9 cellular contexts compared by ENCODE assay signal in genomic region chr9:35923927-35924763, GRCh38. TPM values are rescaled to one million over a fixed set of nuclear protein-coding genes. Genes with fewer than 3 reads are reported as not detected.
DNase-seq lines count a peak whose midpoint lies in the region; ATAC-seq, FAIRE-seq and TF ChIP-seq lines count a peak whose summit lies in the region.
"Had no signal": no experiment of that assay in that cellular context is flagged by ENCODE, and none has a peak within 500 bp of the region (broad histone marks: within the 10 kb centered on the region; RNA-seq: fewer than 3 reads in every experiment).

No MANE protein-coding gene starts in this region.

- no peak overlapping the region for H3K4me2 ChIP-seq in GM12878 (ENCODE audit: control insufficient read depth, insufficient read depth)

- 55% methylated on average over 9 of the region's 9 CpGs for WGBS in GM12878 (ENCODE audit: insufficient coverage, insufficient replicate concordance, low lambda C conversion rate, missing lambda C conversion rate)
- 54 to 59% methylated on average over 9 of the region's 9 CpGs for WGBS in lower leg skin, 2 donors

- H2AFZ ChIP-seq in GM12878 (ENCODE audit: control insufficient read depth, low read depth, low read length): no peak overlapping the region

- no TSS peak for BruUV-seq in GM12878 (replicated peaks; lab: Mats Ljungman, UMichigan)

- POLR2A ChIA-PET in GM12878 (lab: Charles Lee) (no interaction called here), WTC11 (lab: Charles Lee) (no interaction called here)

- CTCF ChIA-PET in activated naive CD4-positive, alpha-beta T cell treated with anti-CD3 and anti-CD28 coated beads for 36 hours (lab: Charles Lee): interaction anchor here (0.9 to 2.4 kb wide), 5 partner anchors 16 to 83 kb away, joined by 4 to 13 read pairs (median 7); no protein-coding TSS in a partner anchor
- CTCF ChIA-PET in GM12878 (lab: Yijun Ruan, JAX): interaction anchor here (1.1 to 1.7 kb wide), 3 partner anchors 20 to 26 kb away, joined by 4 to 7 read pairs (median 4); no protein-coding TSS in a partner anchor
- CTCF ChIA-PET in WTC11 (lab: Charles Lee): interaction anchor here (0.9 to 2.4 kb wide), 4 partner anchors 21 to 134 kb away, joined by 4 to 11 read pairs (median 5); no protein-coding TSS in a partner anchor

- FAIRE-seq in GM12878 (lab: Jason Lieb, UNC): peak; percentile 13

- H3K9me3 Mint-ChIP-seq in activated naive CD4-positive, alpha-beta T cell treated with anti-CD3 and anti-CD28 coated beads for 36 hours: no peaks in the 10 kb centered on the region
- H3K9me3 Mint-ChIP-seq in WTC11: no peaks in the 10 kb centered on the region

- H3K36me3 ChIP-seq in GM12878 (ENCODE audit: control insufficient read depth in 2 of 2, insufficient read depth in 2 of 2, low read length in 1 of 2) (no peaks in the 10 kb centered on the region), subcutaneous abdominal adipose tissue (ENCODE audit: control insufficient read depth in 5 of 5, insufficient read depth in 5 of 5, low read length in 5 of 5) (no peaks in the 10 kb centered on the region)

- no peaks in the 10 kb centered on the region for H3K27me3 Mint-ChIP-seq in activated naive CD4-positive, alpha-beta T cell treated with anti-CD3 and anti-CD28 coated beads for 36 hours (ENCODE audit: low read depth)
- peaks cover 4% of the 10 kb centered on the region; the same call in 1 of the 2 replicates for H3K27me3 Mint-ChIP-seq in WTC11 (ENCODE audit: low read depth)

- H3K4me3 Mint-ChIP-seq in activated naive CD4-positive, alpha-beta T cell treated with anti-CD3 and anti-CD28 coated beads for 36 hours: no peak overlapping the region
- no peak overlapping the region for H3K4me3 Mint-ChIP-seq in WTC11

- no peak for TF ChIP-seq EP300 in GM12878 (IDR thresholded peaks at IDR 0.05; ENCODE audit: borderline replicate concordance in 1 of 2, control insufficient read depth in 1 of 2, low read depth in 2 of 2, low read length in 2 of 2)

- H3K36me3 Mint-ChIP-seq in activated naive CD4-positive, alpha-beta T cell treated with anti-CD3 and anti-CD28 coated beads for 36 hours (ENCODE audit: low read depth): no peaks in the 10 kb centered on the region
- no peaks in the 10 kb centered on the region for H3K36me3 Mint-ChIP-seq in WTC11

- in situ Hi-C loops in GM12878 (cut with MboI): no loop called here

- TF ChIP-seq POLR2A in GM12878 (IDR thresholded peaks at IDR 0.05; ENCODE audit: low read depth, low read length) (no peak), lower leg skin (IDR thresholded peaks at IDR 0.05) (no peak)

- H3K9me3 ChIP-seq in GM12878 (replicated peaks; ENCODE audit: control insufficient read depth, insufficient read depth, low read length): no peaks in the 10 kb centered on the region
- H3K9me3 ChIP-seq in subcutaneous abdominal adipose tissue (ENCODE audit: control insufficient read depth in 5 of 5, low read length in 5 of 5): no peaks in the 10 kb centered on the region

- intact Hi-C loops in activated naive CD4-positive, alpha-beta T cell treated with anti-CD3 and anti-CD28 coated beads for 36 hours (cut with micrococcal nuclease): loop anchor here (1.0 kb wide), 2 partner anchors 8 to 16 kb away; no protein-coding TSS in a partner anchor
- intact Hi-C loops in GM12878 (cut with micrococcal nuclease; ENCODE audit: unreplicated experiment) (no loop called here), lower leg skin (cut with DNase I; ENCODE audit: low total_unique reads) (no loop called here)

- H3K27ac Mint-ChIP-seq in activated naive CD4-positive, alpha-beta T cell treated with anti-CD3 and anti-CD28 coated beads for 36 hours: no peak overlapping the region
- no peak overlapping the region for H3K27ac Mint-ChIP-seq in WTC11

- H3K27me3 ChIP-seq in GM12878 (replicated peaks in 1 of 2; ENCODE audit: control insufficient read depth in 2 of 2, insufficient read depth in 2 of 2, low read length in 1 of 2) (no peaks in the 10 kb centered on the region; a peak in 2 of 4 replicates), subcutaneous abdominal adipose tissue (ENCODE audit: control insufficient read depth in 5 of 5, insufficient read depth in 4 of 5, low read length in 5 of 5) (no peaks in the 10 kb centered on the region)

- no peak for TF ChIP-seq RAD21 in GM12878 (IDR thresholded peaks at IDR 0.05; ENCODE audit: insufficient read depth, low read depth, low read length)

- H3K9ac ChIP-seq in GM12878 (ENCODE audit: control insufficient read depth, insufficient read depth, low read length): no peak overlapping the region
- peak overlapping the region in 1 of 5 donors; percentile 39 for H3K9ac ChIP-seq in subcutaneous abdominal adipose tissue (ENCODE audit: low read length in 5 of 5)

- H4K20me1 ChIP-seq in GM12878 (ENCODE audit: control insufficient read depth, insufficient read depth): no peaks in the 10 kb centered on the region

- H3K4me1 Mint-ChIP-seq in activated naive CD4-positive, alpha-beta T cell treated with anti-CD3 and anti-CD28 coated beads for 36 hours (ENCODE audit: low read depth): peaks cover 26% of the 10 kb centered on the region
- no peaks in the 10 kb centered on the region for H3K4me1 Mint-ChIP-seq in WTC11

- ATAC-seq in GM12878 (no peak), WTC11 (no peak), GM18867 (IDR thresholded peaks at IDR 0.05; ENCODE audit: unreplicated experiment) (no peak)

- DNase-seq in activated naive CD4-positive, alpha-beta T cell treated with anti-CD3 and anti-CD28 coated beads for 36 hours: peak; percentile 76
- DNase-seq in activated naive CD4-positive, alpha-beta T cell (lab: John Stamatoyannopoulos, UW): no peak
- DNase-seq in GM12878 (ENCODE audit: low read depth, low spot score): no peak
- peak; percentile 80 for DNase-seq in left kidney (ENCODE audit: low read depth, low spot score)
- no peak for DNase-seq in lower leg skin (ENCODE audit: low spot score in 2 of 2)
- no peak for DNase-seq in WTC11 (ENCODE audit: low spot score)

- no peaks in the 10 kb centered on the region for H3K4me1 ChIP-seq in GM12878 (ENCODE audit: control insufficient read depth, insufficient read depth, low read length)
- peaks cover 1 to 60% (median 20%) of the 10 kb centered on the region in 5 donors for H3K4me1 ChIP-seq in subcutaneous abdominal adipose tissue (ENCODE audit: control insufficient read depth in 5 of 5, insufficient read depth in 5 of 5, low read length in 5 of 5)

- RAD21 ChIA-PET in GM12878 (lab: Charles Lee; ENCODE audit: unreplicated experiment): no interaction called here

- TF ChIP-seq CTCF in GM12878 (IDR thresholded peaks at IDR 0.05 in 2 of 3, conservative IDR thresholded peaks at IDR 0.05 in 1 of 3; ENCODE audit: control insufficient read depth in 2 of 3, extremely low read depth in 1 of 3, insufficient read depth in 1 of 3, low read depth in 3 of 3, low read length in 3 of 3) (no peak), lower leg skin (IDR thresholded peaks at IDR 0.05) (no peak), WTC11 (IDR thresholded peaks at IDR 0.05) (no peak)

- no peaks in the 10 kb centered on the region for H3K79me2 ChIP-seq in GM12878 (ENCODE audit: control insufficient read depth, insufficient read depth, low read length)

- no peak overlapping the region for H3K4me3 ChIP-seq in GM12878
- peak overlapping the region in 1 of 5 donors; percentile 0 for H3K4me3 ChIP-seq in subcutaneous abdominal adipose tissue (ENCODE audit: low read depth in 1 of 5, low read length in 5 of 5)
- H3K4me3 ChIP-seq in lower leg skin (ENCODE audit: low read depth, poor library complexity, severe bottlenecking): no peak overlapping the region

- H3K27ac ChIP-seq in GM12878 (ENCODE audit: control insufficient read depth, insufficient read depth) (no peak overlapping the region), subcutaneous abdominal adipose tissue (ENCODE audit: low read depth, low read length) (peak overlapping the region; percentile 73)

- SMC1A ChIA-PET in GM12878 (lab: Charles Lee; ENCODE audit: uncharacterized antibody, unreplicated experiment): interaction anchor here (0.7 kb wide), 1 partner anchor 35 kb away, joined by 3 read pairs; no protein-coding TSS in a partner anchor

RNA-seq across cellular contexts. Expression of gene SPAAR, which starts 14.9 kb away (rescaled TPM):
- total RNA-seq in activated naive CD4-positive, alpha-beta T cell treated with anti-CD3 and anti-CD28 coated beads for 36 hours: not detected
- total RNA-seq in GM12878 (2013; cell fraction: nucleolus; rRNA removed): not detected in 2 replicates
- total RNA-seq in GM12878 (2014; rRNA removed): not detected in 2 replicates
- not detected in 2 replicates for total RNA-seq in GM12878 (2014; rRNA removed; fragmentation: Illumina TruSeq; extraction: Trizol)
- total RNA-seq in GM12878 (2021): not detected in 2 replicates
- polyA plus RNA-seq in GM12878 (2011; ENCODE audit: low read depth): not detected
- polyA plus RNA-seq in GM12878 (2011; rRNA removed): not detected in 2 replicates
- not detected in 2 replicates for polyA plus RNA-seq in GM12878 (2011; cell fraction: cytosol; rRNA removed)
- not detected in 2 replicates for polyA plus RNA-seq in GM12878 (2011; cell fraction: nucleus; rRNA removed)
- not detected in 2 replicates for polyA plus RNA-seq in GM12878 (2012)
- polyA plus RNA-seq in GM12878 (2014; fragmentation: Illumina TruSeq; extraction: Trizol): not detected in 2 replicates
- not detected for polyA plus RNA-seq in GM12878 (2014; fragmentation: Nextera tagmentation; extraction: Ambion mirVana)
- not detected in 2 replicates for polyA plus RNA-seq in GM12878 (2014; rRNA removed)
- polyA plus RNA-seq in GM12878 (2016; fragmentation: Nextera tagmentation; extraction: Ambion mirVana): not detected
- not detected in 2 replicates for polyA minus RNA-seq in GM12878 (2011; rRNA and poly(A)+ RNA removed)
- polyA minus RNA-seq in GM12878 (2011; cell fraction: cytosol; rRNA and poly(A)+ RNA removed): not detected in 2 replicates
- not detected in 2 replicates for polyA minus RNA-seq in GM12878 (2011; cell fraction: nucleus; rRNA and poly(A)+ RNA removed)
- 1 to 10 TPM in 2 of 4 donors, under 1 TPM in 2; 0.66 to 1.5 (median 0.95) TPM for total RNA-seq in lower leg skin
- total RNA-seq in WTC11 (2021): 0.23 to 0.33 TPM in 2 of 3 replicates, not detected in the other

RNA-seq across cellular contexts. Expression of gene HRCT1, which starts 18.1 kb away (rescaled TPM):
- not detected for total RNA-seq in activated naive CD4-positive, alpha-beta T cell treated with anti-CD3 and anti-CD28 coated beads for 36 hours
- total RNA-seq in GM12878 (2013; cell fraction: nucleolus; rRNA removed): not detected in 2 replicates
- total RNA-seq in GM12878 (2014; rRNA removed) (not detected in 2 replicates), GM12878 (2014; rRNA removed; fragmentation: Illumina TruSeq; extraction: Trizol) (not detected in 2 replicates), GM12878 (2021) (not detected in 2 replicates), lower leg skin (1 to 10 TPM; 1.1 to 5.7 (median 3.9) TPM), WTC11 (2021) (0.41 TPM in 1 of 3 replicates, not detected in the others)
- polyA plus RNA-seq in GM12878 (2011; ENCODE audit: low read depth): not detected
- polyA plus RNA-seq in GM12878 (2011; rRNA removed) (not detected in 2 replicates), GM12878 (2014; fragmentation: Illumina TruSeq; extraction: Trizol) (not detected in 2 replicates), GM12878 (2014; fragmentation: Nextera tagmentation; extraction: Ambion mirVana) (not detected), GM12878 (2014; rRNA removed) (not detected in 2 replicates), GM12878 (2016; fragmentation: Nextera tagmentation; extraction: Ambion mirVana) (not detected)
- not detected in 2 replicates for polyA plus RNA-seq in GM12878 (2011; cell fraction: cytosol; rRNA removed)
- not detected in 2 replicates for polyA plus RNA-seq in GM12878 (2011; cell fraction: nucleus; rRNA removed)
- not detected in 2 replicates for polyA plus RNA-seq in GM12878 (2012)
- not detected in 2 replicates for polyA minus RNA-seq in GM12878 (2011; rRNA and poly(A)+ RNA removed)
- not detected in 2 replicates for polyA minus RNA-seq in GM12878 (2011; cell fraction: cytosol; rRNA and poly(A)+ RNA removed)
- polyA minus RNA-seq in GM12878 (2011; cell fraction: nucleus; rRNA and poly(A)+ RNA removed): not detected in 2 replicates

RNA-seq across cellular contexts. Expression of gene OR2S2, which starts 33.8 kb away (rescaled TPM):
- not detected for total RNA-seq in activated naive CD4-positive, alpha-beta T cell treated with anti-CD3 and anti-CD28 coated beads for 36 hours
- not detected in 2 replicates for total RNA-seq in GM12878 (2013; cell fraction: nucleolus; rRNA removed)
- total RNA-seq in GM12878 (2014; rRNA removed) (not detected in 2 replicates), GM12878 (2014; rRNA removed; fragmentation: Illumina TruSeq; extraction: Trizol) (not detected in 2 replicates), GM12878 (2021) (not detected in 2 replicates), lower leg skin (not detected), WTC11 (2021) (not detected in 3 replicates)
- polyA plus RNA-seq in GM12878 (2011; ENCODE audit: low read depth): not detected
- polyA plus RNA-seq in GM12878 (2011; rRNA removed) (not detected in 2 replicates), GM12878 (2014; fragmentation: Illumina TruSeq; extraction: Trizol) (not detected in 2 replicates), GM12878 (2014; fragmentation: Nextera tagmentation; extraction: Ambion mirVana) (not detected), GM12878 (2014; rRNA removed) (not detected in 2 replicates), GM12878 (2016; fragmentation: Nextera tagmentation; extraction: Ambion mirVana) (not detected)
- polyA plus RNA-seq in GM12878 (2011; cell fraction: cytosol; rRNA removed): not detected in 2 replicates
- not detected in 2 replicates for polyA plus RNA-seq in GM12878 (2011; cell fraction: nucleus; rRNA removed)
- not detected in 2 replicates for polyA plus RNA-seq in GM12878 (2012)
- not detected in 2 replicates for polyA minus RNA-seq in GM12878 (2011; rRNA and poly(A)+ RNA removed)
- not detected in 2 replicates for polyA minus RNA-seq in GM12878 (2011; cell fraction: cytosol; rRNA and poly(A)+ RNA removed)
- polyA minus RNA-seq in GM12878 (2011; cell fraction: nucleus; rRNA and poly(A)+ RNA removed): not detected in 2 replicates
- polyA plus RNA-seq: adipose tissue had no signal

RNA-seq across cellular contexts. Expression of gene OR13J1, which starts 53.9 kb away (rescaled TPM):
- total RNA-seq in activated naive CD4-positive, alpha-beta T cell treated with anti-CD3 and anti-CD28 coated beads for 36 hours: not detected
- total RNA-seq in GM12878 (2013; cell fraction: nucleolus; rRNA removed): not detected in 2 replicates
- total RNA-seq in GM12878 (2014; rRNA removed) (not detected in 2 replicates), GM12878 (2014; rRNA removed; fragmentation: Illumina TruSeq; extraction: Trizol) (not detected in 2 replicates), GM12878 (2021) (not detected in 2 replicates), lower leg skin (not detected), WTC11 (2021) (not detected in 3 replicates)
- not detected for polyA plus RNA-seq in GM12878 (2011; ENCODE audit: low read depth)
- polyA plus RNA-seq in GM12878 (2011; rRNA removed) (not detected in 2 replicates), GM12878 (2014; fragmentation: Illumina TruSeq; extraction: Trizol) (not detected in 2 replicates), GM12878 (2014; fragmentation: Nextera tagmentation; extraction: Ambion mirVana) (not detected), GM12878 (2014; rRNA removed) (not detected in 2 replicates), GM12878 (2016; fragmentation: Nextera tagmentation; extraction: Ambion mirVana) (not detected)
- polyA plus RNA-seq in GM12878 (2011; cell fraction: cytosol; rRNA removed): not detected in 2 replicates
- polyA plus RNA-seq in GM12878 (2011; cell fraction: nucleus; rRNA removed): not detected in 2 replicates
- polyA plus RNA-seq in GM12878 (2012): not detected in 2 replicates
- polyA minus RNA-seq in GM12878 (2011; rRNA and poly(A)+ RNA removed): not detected in 2 replicates
- not detected in 2 replicates for polyA minus RNA-seq in GM12878 (2011; cell fraction: cytosol; rRNA and poly(A)+ RNA removed)
- not detected in 2 replicates for polyA minus RNA-seq in GM12878 (2011; cell fraction: nucleus; rRNA and poly(A)+ RNA removed)
- polyA plus RNA-seq: adipose tissue had no signal

Comparison
In these comparisons a context has a peak if more than half of its experiments do, and no peak if none do; other contexts are left out.
1. DNase-seq: peak in activated naive CD4-positive, alpha-beta T cell treated with anti-CD3 and anti-CD28 coated beads for 36 hours (single experiment) and left kidney (single experiment); none in activated naive CD4-positive, alpha-beta T cell (0 of 4), GM12878 (single experiment), lower leg skin (0 of 2) and WTC11 (single experiment).